In genomic region chr6:168884050-168884645, GRCh38 we compare ENCODE assay signal across 8 cellular contexts.
DNase-seq lines count a peak whose midpoint lies in the region; ATAC-seq, FAIRE-seq and TF ChIP-seq lines count a peak whose summit lies in the region.

No MANE protein-coding gene starts in this region.

- ATAC-seq in GM21786 (IDR thresholded peaks at IDR 0.05; ENCODE audit: unreplicated experiment): peak; percentile 33
- no peak for ATAC-seq in lung (ENCODE audit: insufficient read depth, low FRiP score)

- intact Hi-C loops in CD4-positive, alpha-beta memory T cell (cut with micrococcal nuclease): loop anchor here (5.0 to 10.0 kb wide), 2 partner anchors 768 to 1699 kb away; no protein-coding TSS in a partner anchor

- H3K9me3 ChIP-seq in CD4-positive, alpha-beta memory T cell (ENCODE audit: control insufficient read depth in 1 of 2, low read length in 2 of 2): no peaks in the 10 kb centered on the region
- H3K9me3 ChIP-seq in lung (ENCODE audit: control insufficient read depth in 2 of 2, insufficient read depth in 1 of 2, low read length in 1 of 2): no peaks in the 10 kb centered on the region

- 64 to 70% methylated on average over 21 of the region's 21 CpGs for WGBS in lung, 2 donors

- CTCF ChIA-PET in CD4-positive, alpha-beta memory T cell (lab: Charles Lee; ENCODE audit: partially characterized antibody): interaction anchor here (1.0 to 1.4 kb wide), 3 partner anchors 8 to 515 kb away, joined by 3 to 6 read pairs (median 5); no protein-coding TSS in a partner anchor

- H3K4me3 ChIP-seq in CD4-positive, alpha-beta memory T cell (ENCODE audit: low read length in 2 of 2): peak overlapping the region; percentile 79 to 85
- H3K4me3 ChIP-seq in lung: peak overlapping the region; percentile 8

- DNase-seq in CD4-positive, alpha-beta memory T cell: peak in 1 of 5 donors; percentile 55
- DNase-seq in activated T-helper 1 cell treated with Interleukin-2 at 50 U/mL for 16 hours (ENCODE audit: low read depth) (peak; percentile 21), lung (ENCODE audit: low spot score) (no peak), HT-29 (ENCODE audit: low spot score) (no peak), RCC 7860 (ENCODE audit: low spot score) (no peak), nephron progenitor cell (no peak), superior temporal gyrus (ENCODE audit: extremely low spot score) (no peak)

- no peaks in the 10 kb centered on the region for H3K27me3 ChIP-seq in CD4-positive, alpha-beta memory T cell (ENCODE audit: insufficient read depth, low read length)
- H3K27me3 ChIP-seq in lung (ENCODE audit: control insufficient read depth, insufficient read depth): no peaks in the 10 kb centered on the region

- no peaks in the 10 kb centered on the region for H3K9me3 Mint-ChIP-seq in CD4-positive, alpha-beta memory T cell
- peaks cover 6% of the 10 kb centered on the region for H3K9me3 Mint-ChIP-seq in nephron progenitor cell

- no peak for TF ChIP-seq CTCF in lung (IDR thresholded peaks at IDR 0.05; ENCODE audit: control extremely low read depth, extremely low read depth)
- TF ChIP-seq CTCF in nephron progenitor cell (IDR thresholded peaks at IDR 0.05): no peak

- POLR2A ChIA-PET in CD4-positive, alpha-beta memory T cell (lab: Charles Lee; ENCODE audit: partially characterized antibody): no interaction called here

- H3K4me1 ChIP-seq in CD4-positive, alpha-beta memory T cell (ENCODE audit: insufficient read depth, low read length): peaks cover 11% of the 10 kb centered on the region
- no peaks in the 10 kb centered on the region for H3K4me1 ChIP-seq in lung (ENCODE audit: control insufficient read depth in 2 of 2, insufficient read depth in 2 of 2, low read length in 2 of 2)

- H3K36me3 ChIP-seq in CD4-positive, alpha-beta memory T cell (ENCODE audit: insufficient read depth, low read length): no peaks in the 10 kb centered on the region
- no peaks in the 10 kb centered on the region for H3K36me3 ChIP-seq in lung (ENCODE audit: control insufficient read depth in 2 of 2, insufficient read depth in 2 of 2, low read length in 2 of 2)

- no peak for FAIRE-seq in RCC 7860 (lab: Jason Lieb, UNC)

- H3K4me1 Mint-ChIP-seq in CD4-positive, alpha-beta memory T cell: peaks cover 5 to 15% (median 10%) of the 10 kb centered on the region in 4 donors
- peaks cover 37% of the 10 kb centered on the region for H3K4me1 Mint-ChIP-seq in nephron progenitor cell

- H3K27me3 Mint-ChIP-seq in CD4-positive, alpha-beta memory T cell: no peaks in the 10 kb centered on the region
- peaks cover 29% of the 10 kb centered on the region for H3K27me3 Mint-ChIP-seq in nephron progenitor cell (ENCODE audit: low read depth, poor library complexity)

- peak overlapping the region; percentile 59 to 96 (median 93) for H3K27ac Mint-ChIP-seq in CD4-positive, alpha-beta memory T cell
- H3K27ac Mint-ChIP-seq in nephron progenitor cell: no peak overlapping the region

- H3K27ac ChIP-seq in CD4-positive, alpha-beta memory T cell (ENCODE audit: low read depth, low read length): peak overlapping the region; percentile 35
- no peak overlapping the region for H3K27ac ChIP-seq in lung (ENCODE audit: low read depth in 1 of 2, low read length in 1 of 2)

- no peaks in the 10 kb centered on the region for H3K36me3 Mint-ChIP-seq in CD4-positive, alpha-beta memory T cell
- H3K36me3 Mint-ChIP-seq in nephron progenitor cell (ENCODE audit: low read depth): no peaks in the 10 kb centered on the region

- H3K4me3 Mint-ChIP-seq in CD4-positive, alpha-beta memory T cell: peak overlapping the region; percentile 77 to 93 (median 92)
- H3K4me3 Mint-ChIP-seq in nephron progenitor cell: no peak overlapping the region
